ENCODE assay signal across 14 cellular contexts in genomic region chr2:19769513-19769912, GRCh38.
A peak's percentile ranks its signal among the peaks of the same experiment; 100 is the strongest.
DNase-seq lines count a peak whose midpoint lies in the region; ATAC-seq, FAIRE-seq and TF ChIP-seq lines count a peak whose summit lies in the region.
"Had no signal": no experiment of that assay in that cellular context is flagged by ENCODE, and none has a peak within 500 bp of the region (broad histone marks: within the 10 kb centered on the region; RNA-seq: fewer than 3 reads in every experiment).

No MANE protein-coding gene starts in this region.

- no peak for FAIRE-seq in kidney (lab: Jason Lieb, UNC)

- H2BK5ac ChIP-seq in IMR-90 (ENCODE audit: low read depth, low read length, poor library complexity, severe bottlenecking), result no peak overlapping the region

- no peak overlapping the region for H2AK5ac ChIP-seq in IMR-90 (ENCODE audit: low read depth, low read length)

- H3K4me3 ChIP-seq in BE2C (ENCODE audit: low read depth, low read length) (no peak overlapping the region), IMR-90 (ENCODE audit: insufficient read depth, low read depth, low read length) (no peak overlapping the region), kidney (ENCODE audit: low read length in 2 of 2) (no peak overlapping the region)

- no peak overlapping the region for H2BK120ac ChIP-seq in IMR-90 (ENCODE audit: low read depth, low read length)

- H3K4me1 ChIP-seq in BE2C, result no peaks in the 10 kb centered on the region
- H3K4me1 ChIP-seq in IMR-90 (ENCODE audit: control insufficient read depth, insufficient read depth, low read length), result peaks cover 16% of the 10 kb centered on the region
- no peaks in the 10 kb centered on the region for H3K4me1 ChIP-seq in kidney (ENCODE audit: control insufficient read depth in 1 of 2, insufficient read depth in 1 of 2, low read depth in 1 of 2, low read length in 2 of 2)

- H4K5ac ChIP-seq in IMR-90 (ENCODE audit: low read depth, low read length), result no peak overlapping the region

- no peak overlapping the region for H3K18ac ChIP-seq in IMR-90 (ENCODE audit: low read depth, low read length)

- H3K4me1 Mint-ChIP-seq in CD4-positive, alpha-beta T cell (ENCODE audit: low read depth), result no peaks in the 10 kb centered on the region
- H3K4me1 Mint-ChIP-seq: stimulated activated naive CD8-positive, alpha-beta T cell treated with anti-CD3 and anti-CD28 coated beads, Interleukin-15, amount 100 ng/mL, for 72 hours had no signal

- ATAC-seq in IMR-90 (ENCODE audit: low read depth) (no peak), HG02642 (IDR thresholded peaks at IDR 0.05; ENCODE audit: poor library complexity, unreplicated experiment) (no peak), GM18861 (IDR thresholded peaks at IDR 0.05; ENCODE audit: unreplicated experiment) (no peak)
- ATAC-seq in CD4-positive, alpha-beta T cell (ENCODE audit: poor library complexity), result no peak
- ATAC-seq: stimulated activated naive CD8-positive, alpha-beta T cell treated with anti-CD3 and anti-CD28 coated beads, Interleukin-15, amount 100 ng/mL, for 72 hours had no signal

- H3K27ac ChIP-seq in IMR-90 (ENCODE audit: insufficient read depth, low read length) (no peak overlapping the region), VCaP (no peak overlapping the region), kidney (ENCODE audit: low read depth in 2 of 2, low read length in 2 of 2) (no peak overlapping the region)
- H3K27ac ChIP-seq in CD4-positive, alpha-beta T cell (ENCODE audit: low read depth, low read length), result no peak overlapping the region
- H3K27ac ChIP-seq: neutrophil had no signal

- H4K91ac ChIP-seq in IMR-90 (ENCODE audit: insufficient read depth, low read depth, low read length), result no peak overlapping the region

- dilution Hi-C loops in IMR-90 (cut with HindIII; ENCODE audit: low sequenced_read_pairs, unreplicated experiment), result no loop called here

- BruUV-seq in IMR-90 (replicated peaks; lab: Mats Ljungman, UMichigan), result no TSS peak

- DNase-seq in BE2C (no peak), IMR-90 (peak; percentile 20), kidney (no peak)
- no peak for DNase-seq in stimulated activated naive CD4-positive, alpha-beta T cell treated with Interleukin-2 at 50 U/mL for 16 hours (lab: John Stamatoyannopoulos, UW)
- no peak for DNase-seq in CD4-positive, alpha-beta T cell
- DNase-seq: activated CD4-positive, alpha-beta T cell treated with anti-CD3 and anti-CD28 coated beads, Interleukin-2, amount 50 U/mL, for 1 hour; activated naive CD4-positive, alpha-beta T cell treated with anti-CD3 and anti-CD28 coated beads for 36 hours; COR-L47; NCI-H446 treated with DMSO at 0.1 percent for 48 hours; stimulated activated naive CD8-positive, alpha-beta T cell treated with anti-CD3 and anti-CD28 coated beads, Interleukin-15, amount 100 ng/mL, for 72 hours had no signal

- H3K27me3 ChIP-seq in BE2C (no peaks in the 10 kb centered on the region), IMR-90 (ENCODE audit: control insufficient read depth, insufficient read depth, low read length) (no peaks in the 10 kb centered on the region)
- no peaks in the 10 kb centered on the region for H3K27me3 ChIP-seq in CD4-positive, alpha-beta T cell (ENCODE audit: control insufficient read depth, insufficient read depth, low read length)
- H3K27me3 ChIP-seq: neutrophil had no signal

- no peak overlapping the region for H2AK9ac ChIP-seq in IMR-90 (replicated peaks; ENCODE audit: low read depth, low read length, poor library complexity)

- H3K9me3 ChIP-seq in BE2C, result no peaks in the 10 kb centered on the region
- no peaks in the 10 kb centered on the region for H3K9me3 ChIP-seq in IMR-90 (ENCODE audit: control insufficient read depth, insufficient read depth, low read length)
- no peaks in the 10 kb centered on the region for H3K9me3 ChIP-seq in kidney (ENCODE audit: control insufficient read depth in 1 of 2, low read length in 2 of 2)
- no peaks in the 10 kb centered on the region for H3K9me3 ChIP-seq in CD4-positive, alpha-beta T cell (ENCODE audit: control insufficient read depth, low read length)
- H3K9me3 ChIP-seq: neutrophil had no signal

- H4K8ac ChIP-seq in IMR-90 (ENCODE audit: low read depth in 2 of 2, low read length in 2 of 2), result no peak overlapping the region

- in situ Hi-C loops in IMR-90 (cut with MboI; ENCODE audit: low sequenced_read_pairs), result no loop called here

- no peak for TF ChIP-seq POLR2A in IMR-90 (IDR thresholded peaks at IDR 0.05; ENCODE audit: low read depth, low read length)

- peak; percentile 22; the same call in 1 of the 2 replicates for TF ChIP-seq CTCF in BE2C (IDR thresholded peaks at IDR 0.05; ENCODE audit: low read depth, low read length)
- peak; percentile 28; the same call in 1 of the 2 replicates for TF ChIP-seq CTCF in IMR-90 (conservative IDR thresholded peaks at IDR 0.05; ENCODE audit: low read depth, low read length)
- TF ChIP-seq CTCF in VCaP (conservative IDR thresholded peaks at IDR 0.05), result peak; percentile 53
- peak; percentile 12 for TF ChIP-seq CTCF in kidney (IDR thresholded peaks at IDR 0.05; ENCODE audit: borderline replicate concordance, extremely low read depth, insufficient read depth)
- TF ChIP-seq CTCF in CD4-positive, alpha-beta T cell (IDR thresholded peaks at IDR 0.05), result no peak

- peaks cover 4% of the 10 kb centered on the region for H3K27me3 Mint-ChIP-seq in CD4-positive, alpha-beta T cell

- peak; percentile 24; the same call in 1 of the 2 replicates for TF ChIP-seq RAD21 in IMR-90 (IDR thresholded peaks at IDR 0.05; ENCODE audit: low read length)

- H3K79me1 ChIP-seq in IMR-90 (ENCODE audit: low read depth in 1 of 2, low read length in 2 of 2), result no peaks in the 10 kb centered on the region

- no peaks in the 10 kb centered on the region for H3K36me3 Mint-ChIP-seq in CD4-positive, alpha-beta T cell (ENCODE audit: low read depth)

- H4K20me1 ChIP-seq in IMR-90 (ENCODE audit: insufficient read depth, low read length), result no peaks in the 10 kb centered on the region

- no peak overlapping the region for H3K14ac ChIP-seq in IMR-90 (replicated peaks; ENCODE audit: low read depth, low read length)

- CTCF ChIA-PET in IMR-90 (lab: Yijun Ruan, JAX), result no interaction called here
- CTCF ChIA-PET in CD4-positive, alpha-beta T cell (lab: Charles Lee), result no interaction called here

- no peak overlapping the region for H3K9ac ChIP-seq in IMR-90 (ENCODE audit: low read depth, low read length)
- no peak overlapping the region for H3K9ac ChIP-seq in kidney (ENCODE audit: low read length in 2 of 2)

- no peak overlapping the region for H3K27ac Mint-ChIP-seq in CD4-positive, alpha-beta T cell
- H3K27ac Mint-ChIP-seq: activated naive CD4-positive, alpha-beta T cell treated with anti-CD3 and anti-CD28 coated beads for 36 hours; stimulated activated naive CD8-positive, alpha-beta T cell treated with anti-CD3 and anti-CD28 coated beads, Interleukin-15, amount 100 ng/mL, for 72 hours had no signal

- no peak overlapping the region for H2BK15ac ChIP-seq in IMR-90 (ENCODE audit: low read depth, low read length)

- no peak overlapping the region for H3K56ac ChIP-seq in IMR-90 (ENCODE audit: extremely low read depth, insufficient read depth, low read length)

- POLR2A ChIA-PET in IMR-90 (lab: Charles Lee; ENCODE audit: unreplicated experiment), result no interaction called here
- POLR2A ChIA-PET in CD4-positive, alpha-beta T cell (lab: Charles Lee), result no interaction called here

- no peaks in the 10 kb centered on the region for H3K36me3 ChIP-seq in BE2C
- H3K36me3 ChIP-seq in IMR-90 (ENCODE audit: control insufficient read depth, insufficient read depth, low read length), result no peaks in the 10 kb centered on the region
- H3K36me3 ChIP-seq in kidney (ENCODE audit: control insufficient read depth in 1 of 2, insufficient read depth in 2 of 2, low read length in 2 of 2), result no peaks in the 10 kb centered on the region
- H3K36me3 ChIP-seq: neutrophil had no signal

- intact Hi-C loops in IMR-90 (cut with micrococcal nuclease) (loop anchor here (1.0 kb wide), 1 partner anchor 94 kb away; no protein-coding TSS in a partner anchor), kidney (cut with DNase I) (no loop called here)
- intact Hi-C loops in CD4-positive, alpha-beta T cell (cut with DNase I, micrococcal nuclease), result no loop called here

- H2BK20ac ChIP-seq in IMR-90 (ENCODE audit: low read depth, low read length), result no peak overlapping the region

- H2AFZ ChIP-seq in IMR-90 (replicated peaks; ENCODE audit: low read length, poor library complexity), result no peak overlapping the region

- no peak overlapping the region for H3K4me2 ChIP-seq in IMR-90 (ENCODE audit: low read depth, low read length)

- H3K4me3 Mint-ChIP-seq in CD4-positive, alpha-beta T cell, result no peak overlapping the region
- H3K4me3 Mint-ChIP-seq: activated naive CD4-positive, alpha-beta T cell treated with anti-CD3 and anti-CD28 coated beads for 36 hours; stimulated activated naive CD8-positive, alpha-beta T cell treated with anti-CD3 and anti-CD28 coated beads, Interleukin-15, amount 100 ng/mL, for 72 hours had no signal

- H3K23ac ChIP-seq in IMR-90 (ENCODE audit: low read depth, low read length), result no peak overlapping the region

- H3K9me1 ChIP-seq in IMR-90 (ENCODE audit: insufficient read depth, low read length), result peaks cover 5% of the 10 kb centered on the region; the same call in 1 of the 2 replicates

- no peak overlapping the region for H3K4ac ChIP-seq in IMR-90 (ENCODE audit: low read depth, low read length)

- H3K9me3 Mint-ChIP-seq in CD4-positive, alpha-beta T cell, result no peaks in the 10 kb centered on the region
- H3K9me3 Mint-ChIP-seq: activated naive CD4-positive, alpha-beta T cell treated with anti-CD3 and anti-CD28 coated beads for 36 hours had no signal

TF ChIP-seq in IMR-90, 13 proteins besides CTCF, POLR2A, EP300 and RAD21 (continues in another document):
- TF ChIP-seq RFX5 (IDR thresholded peaks at IDR 0.05; ENCODE audit: low read depth, low read length) (no peak), RCOR1 (IDR thresholded peaks at IDR 0.05; ENCODE audit: insufficient replicate concordance, low read length) (no peak), MXI1 (IDR thresholded peaks at IDR 0.05; ENCODE audit: borderline replicate concordance, low read depth, low read length) (no peak), BHLHE40 (IDR thresholded peaks at IDR 0.05; ENCODE audit: low read depth, low read length) (no peak), FOS (IDR thresholded peaks at IDR 0.05; ENCODE audit: low read depth, low read length) (no peak), NFE2L2 (IDR thresholded peaks at IDR 0.05; ENCODE audit: low read depth, low read length) (no peak), MAZ (IDR thresholded peaks at IDR 0.05; ENCODE audit: borderline replicate concordance, low read depth, low read length) (no peak), CHD1 (IDR thresholded peaks at IDR 0.05; ENCODE audit: low read depth, low read length) (no peak), ELK1 (IDR thresholded peaks at IDR 0.05; ENCODE audit: borderline replicate concordance, low read depth, low read length) (no peak)
